Comparison of ENCODE assay signal across 1 cellular context in genomic region chr22:40792451-40792850, GRCh38.
TF ChIP-seq lines count a peak whose summit lies in the region.

No MANE protein-coding gene starts in this region.

TF ChIP-seq in K562, 482 proteins besides CTCF, POLR2A, EP300 and RAD21:
- no peak for TF ChIP-seq SP2 (IDR thresholded peaks at IDR 0.05; ENCODE audit: extremely low read depth, low read depth, low read length, poor library complexity, severe bottlenecking)
- no peak for TF ChIP-seq CLOCK (CRISPR knock-in tag; IDR thresholded peaks at IDR 0.05; ENCODE audit: borderline replicate concordance)
- TF ChIP-seq KLF10 (CRISPR knock-in tag; IDR thresholded peaks at IDR 0.05) = no peak
- 0 out of 2 replicates have a peak, but pooled peaks have one; percentile 13 for TF ChIP-seq NR2C1 (IDR thresholded peaks at IDR 0.05)
- TF ChIP-seq NR2C1 (tag; IDR thresholded peaks at IDR 0.05) = no peak
- no peak for TF ChIP-seq ETV1 (tag; conservative IDR thresholded peaks at IDR 0.05; ENCODE audit: low read depth)
- TF ChIP-seq HDAC6 (IDR thresholded peaks at IDR 0.05; ENCODE audit: low read depth, low read length) = no peak
